8 cellular contexts compared by ENCODE assay signal in the genomic region with DNA sequence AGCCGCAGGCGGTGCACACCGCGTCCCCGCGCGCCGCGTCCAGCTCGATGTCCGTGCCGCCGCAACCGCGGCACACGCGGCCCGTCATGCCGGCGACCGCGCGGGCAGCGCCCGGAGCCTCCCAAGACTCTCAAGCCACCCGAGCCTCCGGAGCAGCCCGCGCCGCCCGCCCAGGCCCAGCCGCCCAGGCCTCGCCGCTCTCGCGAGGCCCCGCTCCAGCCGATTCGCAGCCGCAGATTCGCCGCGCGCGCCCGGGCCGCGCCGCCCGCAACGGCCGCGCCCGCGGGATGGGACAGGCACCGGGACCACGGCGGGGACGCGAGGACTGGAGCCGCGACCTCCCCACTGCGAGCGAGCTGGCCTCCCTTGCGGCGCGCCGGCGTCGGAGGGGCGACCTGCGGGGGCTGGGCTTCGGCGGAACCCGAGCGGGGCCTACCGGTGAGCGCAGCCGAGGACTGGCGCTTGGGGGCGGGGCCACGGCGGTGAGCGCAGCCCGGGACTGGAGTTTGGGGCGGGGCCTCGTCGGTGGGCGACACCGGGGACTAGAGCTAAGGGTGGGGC. TPM values are rescaled to one million over a fixed set of nuclear protein-coding genes. Genes with fewer than 3 reads are reported as not detected.
DNase-seq lines count a peak whose midpoint lies in the region; ATAC-seq and TF ChIP-seq lines count a peak whose summit lies in the region.

Gene BRF1, minus strand, starts transcription at position 460 of the 561 bp plus-strand sequence. Its CDS starts 372 bp downstream, at position 88.

- no peaks in the 10 kb centered on the region for H3K9me3 Mint-ChIP-seq in nephron
- no peaks in the 10 kb centered on the region for H3K9me3 Mint-ChIP-seq in stimulated activated naive CD8-positive, alpha-beta T cell treated with anti-CD3 and anti-CD28 coated beads, Interleukin-15, Interleukin-2, amounts not matched to agents 100 ng/mL and 50 ng/mL, for 24 hours

- H3K56ac ChIP-seq in IMR-90 (ENCODE audit: extremely low read depth, insufficient read depth, low read length): peak within 1 kb of the TSS; percentile 60

- H2BK5ac ChIP-seq in IMR-90 (ENCODE audit: low read depth, low read length, poor library complexity, severe bottlenecking): peak within 1 kb of the TSS; percentile 96

- intact Hi-C loops in IMR-90 (cut with micrococcal nuclease): no loop called here

- H3K27me3 Mint-ChIP-seq in nephron (ENCODE audit: low read depth): no peaks in the 10 kb centered on the region
- H3K27me3 Mint-ChIP-seq in stimulated activated naive CD8-positive, alpha-beta T cell treated with anti-CD3 and anti-CD28 coated beads, Interleukin-15, Interleukin-2, amounts not matched to agents 100 ng/mL and 50 ng/mL, for 24 hours: no peaks in the 10 kb centered on the region

- BruUV-seq in IMR-90 (replicated peaks; lab: Mats Ljungman, UMichigan): no TSS peak

- peak within 1 kb of the TSS; percentile 100 for H3K4ac ChIP-seq in IMR-90 (ENCODE audit: low read depth, low read length)

- peak within 1 kb of the TSS; percentile 97 for H4K91ac ChIP-seq in IMR-90 (ENCODE audit: insufficient read depth, low read depth, low read length)

- H3K4me1 ChIP-seq in IMR-90 (ENCODE audit: control insufficient read depth, insufficient read depth, low read length): peaks cover 7% of the 10 kb centered on the region

- H3K36me3 ChIP-seq in IMR-90 (ENCODE audit: control insufficient read depth, insufficient read depth, low read length): no peaks in the 10 kb centered on the region

- peak within 1 kb of the TSS; percentile 95 for H3K9ac ChIP-seq in IMR-90 (ENCODE audit: low read depth, low read length)

- TF ChIP-seq RAD21 in IMR-90 (IDR thresholded peaks at IDR 0.05; ENCODE audit: low read length): no peak

- WGBS in IMR-90 (ENCODE audit: extremely low coverage in 2 of 2, insufficient read length in 1 of 2), 2 experiments: 1% methylated on average over 45 of the region's 90 CpGs; no CpG with 5 or more reads in 1 of the 2 experiments

- DNase-seq in DMS114 treated with DMSO at 0.1 percent for 48 hours (lab: John Stamatoyannopoulos, UW; ENCODE audit: unreplicated experiment) (peak; percentile 84), IMR-90 (peak; percentile 86), RWPE1 (ENCODE audit: low spot score) (peak; percentile 90), fibroblast of pulmonary artery (ENCODE audit: low read depth) (peak; percentile 93)
- peak; percentile 95 for DNase-seq in activated T-helper 9 cell treated with anti-CD3 and anti-CD28 coated beads, Interleukin-2, amount 50 U/mL, for 16 hours (ENCODE audit: low read depth)

- H3K23ac ChIP-seq in IMR-90 (ENCODE audit: low read depth, low read length): peak within 1 kb of the TSS; percentile 93; the same call in 1 of the 2 replicates

- in situ Hi-C loops in IMR-90 (cut with MboI; ENCODE audit: low sequenced_read_pairs): no loop called here

- H3K27ac Mint-ChIP-seq in nephron: peak within 1 kb of the TSS; percentile 83 to 98 (median 93)
- H3K27ac Mint-ChIP-seq in stimulated activated naive CD8-positive, alpha-beta T cell treated with anti-CD3 and anti-CD28 coated beads, Interleukin-15, Interleukin-2, amounts not matched to agents 100 ng/mL and 50 ng/mL, for 24 hours: peak within 1 kb of the TSS; percentile 81

- no peaks in the 10 kb centered on the region for H3K9me3 ChIP-seq in IMR-90 (ENCODE audit: control insufficient read depth, insufficient read depth, low read length)

- 0 out of 2 replicates have a peak within 1 kb of the TSS, but pooled peaks have one; percentile 60 for H2BK20ac ChIP-seq in IMR-90 (ENCODE audit: low read depth, low read length)

- H3K4me1 Mint-ChIP-seq in nephron: no peaks in the 10 kb centered on the region
- H3K4me1 Mint-ChIP-seq in stimulated activated naive CD8-positive, alpha-beta T cell treated with anti-CD3 and anti-CD28 coated beads, Interleukin-15, Interleukin-2, amounts not matched to agents 100 ng/mL and 50 ng/mL, for 24 hours (ENCODE audit: low read depth): peaks cover 37% of the 10 kb centered on the region

- no peaks in the 10 kb centered on the region for H3K27me3 ChIP-seq in IMR-90 (ENCODE audit: control insufficient read depth, insufficient read depth, low read length)

- dilution Hi-C loops in IMR-90 (cut with HindIII; ENCODE audit: low sequenced_read_pairs, unreplicated experiment): no loop called here

- peaks cover 8% of the 10 kb centered on the region; the same call in 1 of the 2 replicates for H3K9me1 ChIP-seq in IMR-90 (ENCODE audit: insufficient read depth, low read length)

- peak within 1 kb of the TSS; percentile 99 for H2AK9ac ChIP-seq in IMR-90 (replicated peaks; ENCODE audit: low read depth, low read length, poor library complexity)

- H3K18ac ChIP-seq in IMR-90 (ENCODE audit: low read depth, low read length): peak within 1 kb of the TSS; percentile 91

- peak within 1 kb of the TSS; percentile 100 for H2AFZ ChIP-seq in IMR-90 (replicated peaks; ENCODE audit: low read length, poor library complexity)

- CTCF ChIA-PET in IMR-90 (lab: Yijun Ruan, JAX) (no interaction called here), RWPE1 (lab: Yijun Ruan, JAX) (interaction anchor here (0.6 to 0.7 kb wide), 3 partner anchors 13 to 188 kb away, joined by 3 read pairs; no protein-coding TSS in a partner anchor)

- peak within 1 kb of the TSS; percentile 100 for H3K14ac ChIP-seq in IMR-90 (replicated peaks; ENCODE audit: low read depth, low read length)

- POLR2A ChIA-PET in IMR-90 (lab: Charles Lee; ENCODE audit: unreplicated experiment) (interaction anchor here (1.1 to 1.5 kb wide), 2 partner anchors 8 to 14 kb away, joined by 5 to 7 read pairs; partner anchors contain the start of gene PACS2), RWPE1 (lab: Yijun Ruan, JAX; ENCODE audit: low non-redundant PET) (interaction anchor here (0.6 to 1.0 kb wide), 4 partner anchors 86 to 209 kb away, joined by 3 to 7 read pairs (median 4); no protein-coding TSS in a partner anchor)

- H3K4me3 Mint-ChIP-seq in nephron: peak within 1 kb of the TSS; percentile 91 to 93 (median 92)
- peak within 1 kb of the TSS; percentile 84 for H3K4me3 Mint-ChIP-seq in stimulated activated naive CD8-positive, alpha-beta T cell treated with anti-CD3 and anti-CD28 coated beads, Interleukin-15, Interleukin-2, amounts not matched to agents 100 ng/mL and 50 ng/mL, for 24 hours

- H2BK15ac ChIP-seq in IMR-90 (ENCODE audit: low read depth, low read length): peak within 1 kb of the TSS; percentile 99; the same call in 2 of the 3 replicates

- TF ChIP-seq POLR2A in IMR-90 (IDR thresholded peaks at IDR 0.05; ENCODE audit: low read depth, low read length): no peak; the same call in 1 of the 2 replicates

- H4K5ac ChIP-seq in IMR-90 (ENCODE audit: low read depth, low read length): peak within 1 kb of the TSS; percentile 96

- ATAC-seq in GM21528 (IDR thresholded peaks at IDR 0.05; ENCODE audit: low FRiP score, unreplicated experiment) (peak; percentile 87), IMR-90 (ENCODE audit: low read depth) (peak; percentile 95)

- H4K8ac ChIP-seq in IMR-90 (ENCODE audit: low read depth in 2 of 2, low read length in 2 of 2): peak within 1 kb of the TSS; percentile 98 to 99

- H3K79me1 ChIP-seq in IMR-90 (ENCODE audit: low read depth in 1 of 2, low read length in 2 of 2): peaks cover 9 to 31% of the 10 kb centered on the region in 2 experiments

- H3K4me2 ChIP-seq in IMR-90 (ENCODE audit: low read depth, low read length): peak within 1 kb of the TSS; percentile 90

- peaks cover 7% of the 10 kb centered on the region for H4K20me1 ChIP-seq in IMR-90 (ENCODE audit: insufficient read depth, low read length)

- H3K4me3 ChIP-seq in IMR-90 (ENCODE audit: insufficient read depth, low read depth, low read length) (peak within 1 kb of the TSS; percentile 96), fibroblast of pulmonary artery (replicated peaks; ENCODE audit: low read depth, low read length) (peak within 1 kb of the TSS; percentile 74)

- H3K27ac ChIP-seq in IMR-90 (ENCODE audit: insufficient read depth, low read length): peak within 1 kb of the TSS; percentile 99
- H3K27ac ChIP-seq in RWPE1: peak within 1 kb of the TSS; percentile 95

- H3K36me3 Mint-ChIP-seq in nephron (ENCODE audit: low read depth): no peaks in the 10 kb centered on the region
- no peaks in the 10 kb centered on the region for H3K36me3 Mint-ChIP-seq in stimulated activated naive CD8-positive, alpha-beta T cell treated with anti-CD3 and anti-CD28 coated beads, Interleukin-15, Interleukin-2, amounts not matched to agents 100 ng/mL and 50 ng/mL, for 24 hours (ENCODE audit: low read depth)

- H2AK5ac ChIP-seq in IMR-90 (ENCODE audit: low read depth, low read length): peak within 1 kb of the TSS; percentile 96

- H2BK120ac ChIP-seq in IMR-90 (ENCODE audit: low read depth, low read length): peak within 1 kb of the TSS; percentile 96

- TF ChIP-seq CTCF in IMR-90 (conservative IDR thresholded peaks at IDR 0.05; ENCODE audit: low read depth, low read length) (no peak), RWPE1 (conservative IDR thresholded peaks at IDR 0.05; ENCODE audit: low read depth) (no peak), fibroblast of pulmonary artery (IDR thresholded peaks at IDR 0.05; ENCODE audit: low read length, missing control alignments) (no peak), nephron (IDR thresholded peaks at IDR 0.05; ENCODE audit: unreplicated experiment in 3 of 3) (no peak)

TF ChIP-seq in IMR-90, 13 proteins besides CTCF, POLR2A, EP300 and RAD21 (continues in another document):
- no peak for TF ChIP-seq MXI1 (IDR thresholded peaks at IDR 0.05; ENCODE audit: borderline replicate concordance, low read depth, low read length)
- TF ChIP-seq FOS (IDR thresholded peaks at IDR 0.05; ENCODE audit: low read depth, low read length): no peak
- TF ChIP-seq BHLHE40 (IDR thresholded peaks at IDR 0.05; ENCODE audit: low read depth, low read length): no peak
- no peak for TF ChIP-seq RFX5 (IDR thresholded peaks at IDR 0.05; ENCODE audit: low read depth, low read length)
- TF ChIP-seq, protein P1, sequence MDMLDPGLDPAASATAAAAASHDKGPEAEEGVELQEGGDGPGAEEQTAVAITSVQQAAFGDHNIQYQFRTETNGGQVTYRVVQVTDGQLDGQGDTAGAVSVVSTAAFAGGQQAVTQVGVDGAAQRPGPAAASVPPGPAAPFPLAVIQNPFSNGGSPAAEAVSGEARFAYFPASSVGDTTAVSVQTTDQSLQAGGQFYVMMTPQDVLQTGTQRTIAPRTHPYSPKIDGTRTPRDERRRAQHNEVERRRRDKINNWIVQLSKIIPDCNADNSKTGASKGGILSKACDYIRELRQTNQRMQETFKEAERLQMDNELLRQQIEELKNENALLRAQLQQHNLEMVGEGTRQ (IDR thresholded peaks at IDR 0.05; ENCODE audit: low read depth, low read length): no peak
- no peak for TF ChIP-seq CEBPB (IDR thresholded peaks at IDR 0.05; ENCODE audit: low read depth, low read length)
- TF ChIP-seq MAZ (IDR thresholded peaks at IDR 0.05; ENCODE audit: borderline replicate concordance, low read depth, low read length): no peak; the same call in 1 of the 2 replicates
- TF ChIP-seq RCOR1 (IDR thresholded peaks at IDR 0.05; ENCODE audit: insufficient replicate concordance, low read length): no peak
- TF ChIP-seq SMC3 (IDR thresholded peaks at IDR 0.05; ENCODE audit: low read depth, low read length): no peak

RNA-seq across cellular contexts. Expression of gene BRF1, which starts in this region (rescaled TPM):
- total RNA-seq in IMR-90 (2012; rRNA removed): 12.4 and 13.3 TPM in 2 replicates
- 16.4 and 16.7 TPM in 2 replicates for polyA plus RNA-seq in IMR-90 (2012; rRNA removed)
- 13.5 and 19.0 TPM in 2 replicates for polyA plus RNA-seq in IMR-90 (2012; cell fraction: cytosol; rRNA removed)
- 44.2 and 86.6 TPM in 2 replicates for polyA plus RNA-seq in IMR-90 (2012; cell fraction: nucleus; rRNA removed; ENCODE audit: low replicate concordance)

Comparison
In these comparisons a context has a peak if more than half of its experiments do, and no peak if none do; other contexts are left out.
1. Peak in every context shown above with its lines: DNase-seq, ATAC-seq, H3K4me3 ChIP-seq and H3K27ac ChIP-seq.